In the genomic region with DNA sequence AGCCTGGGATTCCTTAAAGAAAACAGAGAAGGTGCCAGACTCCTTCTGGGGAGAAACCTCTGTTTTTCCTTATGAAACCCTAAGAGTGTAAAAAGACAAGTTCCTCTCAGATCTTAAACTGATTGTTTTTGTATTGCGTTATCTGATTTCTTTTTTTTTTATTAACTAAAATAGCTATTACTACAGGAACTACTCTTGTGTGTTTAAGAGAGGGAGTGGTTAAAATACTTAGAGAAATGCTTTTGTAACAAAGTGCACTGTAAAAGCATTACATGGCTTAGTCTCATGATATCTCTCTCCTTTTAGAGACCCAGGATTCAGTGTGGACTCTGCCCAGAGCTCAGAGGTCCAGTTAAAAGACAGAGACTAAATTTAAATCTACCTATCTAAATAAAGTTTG, we compare ENCODE assay signal across 17 cellular contexts. TPM values are rescaled to one million over a fixed set of nuclear protein-coding genes. Genes with fewer than 3 reads are reported as not detected.
A peak's percentile ranks its signal among the peaks of the same experiment; 100 is the strongest.
DNase-seq lines count a peak whose midpoint lies in the region; ATAC-seq, FAIRE-seq and TF ChIP-seq lines count a peak whose summit lies in the region.
"Had no signal": no experiment of that assay in that cellular context is flagged by ENCODE, and none has a peak within 500 bp of the region (broad histone marks: within the 10 kb centered on the region; RNA-seq: fewer than 3 reads in every experiment).

No MANE protein-coding gene starts in this region.

- H3K4me1 ChIP-seq in ACC112 (ENCODE audit: control insufficient read depth, insufficient read depth, low read length, unreplicated experiment) (no peaks in the 10 kb centered on the region), HepG2 (ENCODE audit: insufficient read depth, low read length) (peaks cover 14% of the 10 kb centered on the region), sigmoid colon (peaks cover 0 to 51% (median 30%) of the 10 kb centered on the region in 4 donors)

- TF ChIP-seq POLR2A in HepG2 (IDR thresholded peaks at IDR 0.05; ENCODE audit: insufficient read depth in 1 of 2, low read depth in 2 of 2, low read length in 2 of 2) (no peak), sigmoid colon (IDR thresholded peaks at IDR 0.05) (no peak)

- no peak overlapping the region for H3K9ac ChIP-seq in HepG2 (ENCODE audit: insufficient read depth, low read depth, low read length)

- TF ChIP-seq RAD21 in HepG2 (CRISPR knock-in tag; IDR thresholded peaks at IDR 0.05) = no peak

- CTCF ChIA-PET in HepG2 (lab: Yijun Ruan, JAX; ENCODE audit: low intra/inter-chr PET ratio, low total read pairs) = no interaction called here

- WGBS in HepG2 (ENCODE audit: low lambda C conversion rate) = 6% methylated on average over 1 of the region's 1 CpG
- WGBS in sigmoid colon, 2 donors = 19 to 27% methylated on average over 1 of the region's 1 CpG

- no peaks in the 10 kb centered on the region for H3K9me3 ChIP-seq in HepG2 (ENCODE audit: low read length)
- H3K9me3 ChIP-seq in sigmoid colon = no peaks in the 10 kb centered on the region

- H3K27ac ChIP-seq in ACC112 (ENCODE audit: low read depth, low read length) (no peak overlapping the region), HepG2 (ENCODE audit: extremely low read length, insufficient read depth, low read length) (no peak overlapping the region), sigmoid colon (peak overlapping the region; percentile 65 to 91 (median 70))

- H3K79me2 ChIP-seq in ACC112 (ENCODE audit: control insufficient read depth, insufficient read depth, low read length, unreplicated experiment) = no peaks in the 10 kb centered on the region
- H3K79me2 ChIP-seq in HepG2 (ENCODE audit: insufficient read depth, low read length) = no peaks in the 10 kb centered on the region

- POLR2A ChIA-PET in HepG2 (lab: Yijun Ruan, JAX) = no interaction called here

- FAIRE-seq in HepG2 (lab: Jason Lieb, UNC) = no peak
- FAIRE-seq: D721Med had no signal

- in situ Hi-C loops in HepG2 (cut with HindIII; ENCODE audit: extremely low pct_ligation_motif_present, low pct_unique_long_range_greater_than_20kb) = no loop called here

- peak; percentile 56; the same call in 1 of the 3 replicates for ATAC-seq in HepG2
- ATAC-seq: activated T-cell treated with anti-CD3 and anti-CD28 coated beads, Interleukin-2, amount 50 U/mL, for 72 hours had no signal

- TF ChIP-seq CTCF in choroid plexus epithelial cell (conservative IDR thresholded peaks at IDR 0.05; ENCODE audit: low read depth, low read length) (no peak), HepG2 (CRISPR knock-in tag; IDR thresholded peaks at IDR 0.05) (no peak), sigmoid colon (IDR thresholded peaks at IDR 0.05) (no peak), GM10266 (IDR thresholded peaks at IDR 0.05; ENCODE audit: control insufficient read depth, insufficient read depth, low read depth, missing control alignments) (no peak)

- intact Hi-C loops in HepG2 (cut with micrococcal nuclease; ENCODE audit: unreplicated experiment) (no loop called here), sigmoid colon (cut with DNase I) (no loop called here)

- H3K27me3 ChIP-seq in ACC112 (ENCODE audit: insufficient read depth, low read length) (no peaks in the 10 kb centered on the region), HepG2 (ENCODE audit: control insufficient read depth in 1 of 2, insufficient read depth in 2 of 2, low read length in 2 of 2) (0 out of 5 replicates have a peak, but pooled peaks cover 0 to 4% of the 10 kb centered on the region in 2 experiments), sigmoid colon (no peaks in the 10 kb centered on the region)

- no peak overlapping the region for H3K4me3 ChIP-seq in ACC112 (ENCODE audit: low read depth, low read length)
- no peak overlapping the region for H3K4me3 ChIP-seq in choroid plexus epithelial cell (ENCODE audit: low read depth, low read length)
- no peak overlapping the region for H3K4me3 ChIP-seq in HepG2 (replicated peaks in 1 of 3; ENCODE audit: insufficient read depth in 1 of 3, low read depth in 2 of 3, low read length in 3 of 3)
- H3K4me3 ChIP-seq in sigmoid colon = no peak overlapping the region

- no peaks in the 10 kb centered on the region for H4K20me1 ChIP-seq in HepG2 (ENCODE audit: insufficient read depth, low read length)

- no peak overlapping the region for H3K4me2 ChIP-seq in HepG2 (ENCODE audit: low read depth, low read length)

- DNase-seq in choroid plexus epithelial cell (ENCODE audit: low read depth) = peak; percentile 50
- DNase-seq in HepG2 (ENCODE audit: low spot score) = no peak
- peak; percentile 21 for DNase-seq in sigmoid colon
- no peak for DNase-seq in GM10266 (ENCODE audit: extremely low spot score)
- no peak for DNase-seq in stimulated activated CD4-positive, alpha-beta T cell treated with anti-CD3 and anti-CD28 coated beads, Interleukin-4, amount 100 ng/mL, for 24 hours
- DNase-seq in GM03348 (ENCODE audit: low spot score) = no peak
- DNase-seq in globus pallidus (ENCODE audit: low spot score) = no peak
- DNase-seq: activated CD4-positive, alpha-beta T cell treated with anti-CD3 and anti-CD28 coated beads, Interleukin-2, amount 10 ng/mL, durations not matched to agents 7 days and 5 days; activated T-cell treated with anti-CD3 and anti-CD28 coated beads, Interleukin-2, amount 50 U/mL, for 72 hours; amygdala; KBM-7; NCI-H1417 treated with DMSO at 0.1 percent for 48 hours; retina; stimulated activated naive CD4-positive, alpha-beta T cell had no signal

- H2AFZ ChIP-seq in ACC112 (ENCODE audit: low read length, unreplicated experiment) = peak overlapping the region; percentile 8
- no peak overlapping the region for H2AFZ ChIP-seq in HepG2 (ENCODE audit: low read length)

- BruUV-seq in HepG2 (replicated peaks; lab: Mats Ljungman, UMichigan) = no TSS peak

- H3K36me3 ChIP-seq in ACC112 (ENCODE audit: insufficient read depth, low read length) (no peaks in the 10 kb centered on the region), HepG2 (replicated peaks in 1 of 2; ENCODE audit: control insufficient read depth in 1 of 2, insufficient read depth in 2 of 2, low read length in 2 of 2) (no peaks in the 10 kb centered on the region), sigmoid colon (peaks cover 0 to 12% (median 3%) of the 10 kb centered on the region in 4 donors)

- TF ChIP-seq EP300 in HepG2 (IDR thresholded peaks at IDR 0.05; ENCODE audit: low read depth in 2 of 2, low read length in 2 of 2) (no peak), HepG2 (CRISPR knock-in tag; IDR thresholded peaks at IDR 0.05; ENCODE audit: borderline replicate concordance) (no peak), sigmoid colon (IDR thresholded peaks at IDR 0.05) (no peak)

TF ChIP-seq in HepG2, 621 proteins besides CTCF, POLR2A, EP300 and RAD21 (continues in another document):
- TF ChIP-seq, protein P1, sequence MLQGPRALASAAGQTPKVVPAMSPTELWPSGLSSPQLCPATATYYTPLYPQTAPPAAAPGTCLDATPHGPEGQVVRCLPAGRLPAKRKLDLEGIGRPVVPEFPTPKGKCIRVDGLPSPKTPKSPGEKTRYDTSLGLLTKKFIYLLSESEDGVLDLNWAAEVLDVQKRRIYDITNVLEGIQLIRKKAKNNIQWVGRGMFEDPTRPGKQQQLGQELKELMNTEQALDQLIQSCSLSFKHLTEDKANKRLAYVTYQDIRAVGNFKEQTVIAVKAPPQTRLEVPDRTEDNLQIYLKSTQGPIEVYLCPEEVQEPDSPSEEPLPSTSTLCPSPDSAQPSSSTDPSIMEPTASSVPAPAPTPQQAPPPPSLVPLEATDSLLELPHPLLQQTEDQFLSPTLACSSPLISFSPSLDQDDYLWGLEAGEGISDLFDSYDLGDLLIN (CRISPR knock-in tag; IDR thresholded peaks at IDR 0.05; ENCODE audit: borderline replicate concordance) = no peak
- TF ChIP-seq ZNF382 (CRISPR knock-in tag; IDR thresholded peaks at IDR 0.05; ENCODE audit: borderline replicate concordance) = no peak
- TF ChIP-seq FOXJ3 (CRISPR knock-in tag; IDR thresholded peaks at IDR 0.05; ENCODE audit: borderline replicate concordance) = 0 out of 2 replicates have a peak, but pooled peaks have one; percentile 12
- no peak for TF ChIP-seq ZNF451 (CRISPR knock-in tag; IDR thresholded peaks at IDR 0.05)
- TF ChIP-seq MTA3 (CRISPR knock-in tag; IDR thresholded peaks at IDR 0.05) = no peak
- TF ChIP-seq ZNF20 (CRISPR knock-in tag; IDR thresholded peaks at IDR 0.05) = no peak
- no peak for TF ChIP-seq HDAC6 (IDR thresholded peaks at IDR 0.05; ENCODE audit: low read depth, low read length)
- no peak for TF ChIP-seq TCF7L2 (IDR thresholded peaks at IDR 0.05; ENCODE audit: low read depth, low read length)
- no peak for TF ChIP-seq ZNF883 (CRISPR knock-in tag; IDR thresholded peaks at IDR 0.05; ENCODE audit: not compliant biosample characterization)

RNA-seq across cellular contexts. Expression of gene PTGIS, which starts 15.9 kb away (rescaled TPM):
- not detected in 2 replicates for total RNA-seq in HepG2 (2016; rRNA removed; fragmentation: Illumina TruSeq; extraction: Trizol)
- not detected in 2 replicates for total RNA-seq in HepG2 (2016; cell fraction: cytosol; rRNA removed; fragmentation: Illumina TruSeq; extraction: Trizol; ENCODE audit: low read depth)
- not detected in 2 replicates for total RNA-seq in HepG2 (2016; cell fraction: insoluble cytoplasmic fraction; rRNA removed; fragmentation: Illumina TruSeq; extraction: Trizol)
- not detected in 2 replicates for total RNA-seq in HepG2 (2016; cell fraction: membrane; rRNA removed; fragmentation: Illumina TruSeq; extraction: Trizol)
- total RNA-seq in HepG2 (2016; cell fraction: nucleus; rRNA removed; fragmentation: Illumina TruSeq; extraction: Trizol) = not detected in 2 replicates
- polyA plus RNA-seq in HepG2 (2011; rRNA removed) = not detected in 2 replicates
- polyA plus RNA-seq in HepG2 (2011; cell fraction: cytosol; rRNA removed) = not detected in 2 replicates
- not detected in 2 replicates for polyA plus RNA-seq in HepG2 (2011; cell fraction: nucleus; rRNA removed)
- polyA plus RNA-seq in HepG2 (2012) = not detected in 2 replicates
- not detected in 2 replicates for polyA plus RNA-seq in HepG2 (2016; cell fraction: cytosol; fragmentation: Illumina TruSeq; extraction: Trizol; ENCODE audit: low read depth)
- not detected in 2 replicates for polyA plus RNA-seq in HepG2 (2016; cell fraction: insoluble cytoplasmic fraction; fragmentation: Illumina TruSeq; extraction: Trizol; ENCODE audit: low read depth)
- polyA plus RNA-seq in HepG2 (2016; cell fraction: membrane; fragmentation: Illumina TruSeq; extraction: Trizol; ENCODE audit: low read depth) = not detected in 2 replicates
- not detected in 2 replicates for polyA plus RNA-seq in HepG2 (2016; cell fraction: nucleus; fragmentation: Illumina TruSeq; extraction: Trizol; ENCODE audit: insufficient read depth, low read depth)
- not detected in 2 replicates for polyA minus RNA-seq in HepG2 (2011; rRNA and poly(A)+ RNA removed; ENCODE audit: low replicate concordance)
- polyA minus RNA-seq in HepG2 (2011; cell fraction: cytosol; rRNA and poly(A)+ RNA removed) = not detected in 2 replicates
- not detected in 2 replicates for polyA minus RNA-seq in HepG2 (2011; cell fraction: nucleus; rRNA and poly(A)+ RNA removed)
- 100 to 1,000 TPM in 1 of 4 donors, 10 to 100 TPM in 3; 55.3 to 241 (median 82.5) TPM for total RNA-seq in sigmoid colon
- polyA plus RNA-seq in sigmoid colon = 10 to 100 TPM in 1 of 3 donors, 1 to 10 TPM in 1, under 1 TPM in 1; 0.46 to 12.0 (median 5.8) TPM
- total RNA-seq: NCI-H460 had no signal

Comparison
In these comparisons a context has a peak if more than half of its experiments do, and no peak if none do; other contexts are left out.
1. H3K27ac ChIP-seq: peak in sigmoid colon (4 of 4); none in ACC112 (single experiment) and HepG2 (single experiment).
2. DNase-seq: peak in choroid plexus epithelial cell (single experiment) and sigmoid colon (single experiment); none in HepG2 (single experiment), GM10266 (single experiment), stimulated activated CD4-positive, alpha-beta T cell treated with anti-CD3 and anti-CD28 coated beads, Interleukin-4, amount 100 ng/mL, for 24 hours (single experiment), GM03348 (single experiment) and globus pallidus (single experiment).
3. RNA of gene PTGIS, which starts 15.9 kb away (total RNA-seq): 55.3 to 241 TPM in sigmoid colon; not detected in HepG2; every median in the first group is over 10 times any median in the second.